Comparison of ENCODE assay signal across 2 cellular contexts in the genomic region with DNA sequence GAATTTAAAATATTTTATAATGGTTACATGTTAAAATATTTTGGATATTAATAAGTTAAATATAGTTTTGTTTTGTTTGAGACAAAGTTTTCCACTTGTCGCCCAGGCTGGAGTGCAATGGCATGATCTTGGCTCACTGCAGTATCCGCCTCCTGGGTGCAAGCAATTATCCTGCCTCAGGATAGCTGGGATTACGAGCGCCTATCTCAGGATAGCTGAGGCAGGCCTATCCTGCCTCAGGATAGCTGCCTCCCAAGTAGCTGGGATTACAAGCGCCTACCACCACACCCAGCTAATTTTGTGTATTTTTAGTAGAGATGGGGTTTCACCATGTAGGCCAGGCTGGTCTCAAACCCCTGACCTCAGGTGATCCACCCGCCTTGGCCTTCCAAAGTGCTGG. TPM values are rescaled to one million over a fixed set of nuclear protein-coding genes. Genes with fewer than 3 reads are reported as not detected.
"Had no signal": no experiment of that assay in that cellular context is flagged by ENCODE, and none has a peak within 500 bp of the region (broad histone marks: within the 10 kb centered on the region; RNA-seq: fewer than 3 reads in every experiment).

No MANE protein-coding gene starts in this region.

RNA-seq across cellular contexts. Expression of a gene that starts 30.9 kb away (rescaled TPM):
- total RNA-seq: OCI-LY7, PC-3 had no signal
